Comparison of ENCODE assay signal across 10 cellular contexts in the genomic region with DNA sequence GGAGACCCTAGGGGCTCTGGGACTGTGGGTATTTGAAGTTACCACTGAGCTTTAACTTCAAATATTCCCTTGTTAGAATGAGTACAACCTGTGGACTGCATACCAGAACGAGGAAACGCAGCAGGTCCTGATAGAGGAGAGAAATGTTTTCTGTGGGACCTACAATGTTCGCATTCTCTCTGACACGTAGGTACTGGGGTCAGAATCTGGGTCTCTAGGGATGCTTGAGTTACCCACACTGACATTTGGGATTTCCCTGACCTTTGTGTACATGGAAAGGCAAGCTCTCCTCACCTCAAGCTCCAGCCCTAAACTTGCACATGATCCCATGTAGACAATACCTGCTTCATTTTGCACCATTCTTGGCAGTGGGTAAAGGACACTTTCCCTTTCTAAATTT. TPM values are rescaled to one million over a fixed set of nuclear protein-coding genes. Genes with fewer than 3 reads are reported as not detected.
"Had no signal": no experiment of that assay in that cellular context is flagged by ENCODE, and none has a peak within 500 bp of the region (broad histone marks: within the 10 kb centered on the region; RNA-seq: fewer than 3 reads in every experiment).

No MANE protein-coding gene starts in this region.

RNA-seq across cellular contexts. Expression of gene FBXW10, which starts 12.1 kb away (rescaled TPM):
- total RNA-seq: naive thymus-derived CD8-positive, alpha-beta T cell; natural killer cell; natural killer cell treated with Interleukin-12 subunit alpha and Interleukin-12 subunit beta and Interleukin-15 and Interleukin-18, amount 100 ng/mL, for 72 hours; osteoblast; osteocyte; right atrium auricular region; sciatic nerve; skeletal muscle tissue had no signal
- polyA plus RNA-seq: naive thymus-derived CD4-positive, alpha-beta T cell; naive thymus-derived CD8-positive, alpha-beta T cell; smooth muscle cell had no signal
